ENCODE assay signal across 8 cellular contexts in genomic region chr17:16352838-16353701, GRCh38. TPM values are rescaled to one million over a fixed set of nuclear protein-coding genes. Genes with fewer than 3 reads are reported as not detected.
DNase-seq lines count a peak whose midpoint lies in the region; ATAC-seq and TF ChIP-seq lines count a peak whose summit lies in the region.

Gene CENPV, minus strand, starts transcription at chr17:16353469. Its CDS starts 33 bp downstream, at chr17:16353436.

- TF ChIP-seq CTCF in activated CD8-positive, alpha-beta T cell treated with anti-CD3 and anti-CD28 coated beads for 36 hours (IDR thresholded peaks at IDR 0.05) = no peak
- TF ChIP-seq CTCF in mesothelial cell of epicardium (IDR thresholded peaks at IDR 0.05; ENCODE audit: unreplicated experiment) = no peak

- H3K4me3 Mint-ChIP-seq in activated CD8-positive, alpha-beta T cell treated with anti-CD3 and anti-CD28 coated beads for 36 hours = peak within 1 kb of the TSS; percentile 97
- peak within 1 kb of the TSS; percentile 90 for H3K4me3 Mint-ChIP-seq in mesothelial cell of epicardium

- peak within 1 kb of the TSS; percentile 93 for H3K27ac Mint-ChIP-seq in activated CD8-positive, alpha-beta T cell treated with anti-CD3 and anti-CD28 coated beads for 36 hours
- H3K27ac Mint-ChIP-seq in mesothelial cell of epicardium = peak within 1 kb of the TSS; percentile 91

- POLR2A ChIA-PET in activated CD8-positive, alpha-beta T cell treated with anti-CD3 and anti-CD28 coated beads for 36 hours (lab: Charles Lee) = interaction anchor here (0.6 to 4.6 kb wide), 22 partner anchors 9 to 1787 kb away, joined by 3 to 45 read pairs (median 4); partner anchors contain the start of genes NCOR1, PIGL, TRPV2 and UBB

- peak; percentile 65 for ATAC-seq in HG02852 (IDR thresholded peaks at IDR 0.05; ENCODE audit: unreplicated experiment)
- peak; percentile 82 for ATAC-seq in activated CD8-positive, alpha-beta T cell treated with anti-CD3 and anti-CD28 coated beads for 36 hours

- intact Hi-C loops in activated CD8-positive, alpha-beta T cell treated with anti-CD3 and anti-CD28 coated beads for 36 hours (cut with micrococcal nuclease) = loop anchor here (5.0 to 10.0 kb wide), 2 partner anchors 64 to 68 kb away; partner anchors contain the start of gene TRPV2

- DNase-seq in DMS 273 (lab: John Stamatoyannopoulos, UW; ENCODE audit: unreplicated experiment) (peak; percentile 85), DMS 273 treated with DMSO at 0.1 percent for 48 hours (lab: John Stamatoyannopoulos, UW) (no peak), NCI-H526 (lab: John Stamatoyannopoulos, UW) (peak; percentile 41 to 87), mesothelial cell of epicardium (ENCODE audit: low spot score in 2 of 2, unreplicated experiment in 2 of 2) (peak; percentile 56 to 76)
- peak; percentile 66 for DNase-seq in activated CD8-positive, alpha-beta T cell treated with anti-CD3 and anti-CD28 coated beads for 36 hours
- peak; percentile 51 for DNase-seq in effector CD4-positive, alpha-beta T cell
- peak; percentile 53 to 55 for DNase-seq in stimulated activated CD8-positive, alpha-beta memory T cell treated with anti-CD3 and anti-CD28 coated beads, Interleukin-2, amount 100 ng/mL, for 48 hours (ENCODE audit: low read depth in 2 of 2)

- CTCF ChIA-PET in activated CD8-positive, alpha-beta T cell treated with anti-CD3 and anti-CD28 coated beads for 36 hours (lab: Charles Lee) = interaction anchor here (0.6 to 8.3 kb wide), 13 partner anchors 9 to 169 kb away, joined by 3 to 69 read pairs (median 4); partner anchors contain the start of gene TRPV2

- no peaks in the 10 kb centered on the region for H3K27me3 Mint-ChIP-seq in activated CD8-positive, alpha-beta T cell treated with anti-CD3 and anti-CD28 coated beads for 36 hours
- no peaks in the 10 kb centered on the region for H3K27me3 Mint-ChIP-seq in mesothelial cell of epicardium (ENCODE audit: low read depth)

- H3K4me1 Mint-ChIP-seq in activated CD8-positive, alpha-beta T cell treated with anti-CD3 and anti-CD28 coated beads for 36 hours (ENCODE audit: low read depth) = peaks cover 18% of the 10 kb centered on the region
- H3K4me1 Mint-ChIP-seq in mesothelial cell of epicardium = peaks cover 15% of the 10 kb centered on the region

- H3K36me3 Mint-ChIP-seq in activated CD8-positive, alpha-beta T cell treated with anti-CD3 and anti-CD28 coated beads for 36 hours (ENCODE audit: low read depth) = peaks cover 27% of the 10 kb centered on the region
- peaks cover 4% of the 10 kb centered on the region for H3K36me3 Mint-ChIP-seq in mesothelial cell of epicardium

- no peaks in the 10 kb centered on the region for H3K9me3 Mint-ChIP-seq in activated CD8-positive, alpha-beta T cell treated with anti-CD3 and anti-CD28 coated beads for 36 hours
- H3K9me3 Mint-ChIP-seq in mesothelial cell of epicardium = no peaks in the 10 kb centered on the region

RNA-seq across cellular contexts. Expression of gene CENPV, which starts in this region (rescaled TPM):
- total RNA-seq in activated CD8-positive, alpha-beta T cell treated with anti-CD3 and anti-CD28 coated beads for 36 hours = 100 to 1,000 TPM; 139 to 142 TPM
- total RNA-seq in mesothelial cell of epicardium = 98.7 to 107 TPM (median 102 TPM) in 3 replicates
